ENCODE assay signal across 1 cellular context in the genomic region with DNA sequence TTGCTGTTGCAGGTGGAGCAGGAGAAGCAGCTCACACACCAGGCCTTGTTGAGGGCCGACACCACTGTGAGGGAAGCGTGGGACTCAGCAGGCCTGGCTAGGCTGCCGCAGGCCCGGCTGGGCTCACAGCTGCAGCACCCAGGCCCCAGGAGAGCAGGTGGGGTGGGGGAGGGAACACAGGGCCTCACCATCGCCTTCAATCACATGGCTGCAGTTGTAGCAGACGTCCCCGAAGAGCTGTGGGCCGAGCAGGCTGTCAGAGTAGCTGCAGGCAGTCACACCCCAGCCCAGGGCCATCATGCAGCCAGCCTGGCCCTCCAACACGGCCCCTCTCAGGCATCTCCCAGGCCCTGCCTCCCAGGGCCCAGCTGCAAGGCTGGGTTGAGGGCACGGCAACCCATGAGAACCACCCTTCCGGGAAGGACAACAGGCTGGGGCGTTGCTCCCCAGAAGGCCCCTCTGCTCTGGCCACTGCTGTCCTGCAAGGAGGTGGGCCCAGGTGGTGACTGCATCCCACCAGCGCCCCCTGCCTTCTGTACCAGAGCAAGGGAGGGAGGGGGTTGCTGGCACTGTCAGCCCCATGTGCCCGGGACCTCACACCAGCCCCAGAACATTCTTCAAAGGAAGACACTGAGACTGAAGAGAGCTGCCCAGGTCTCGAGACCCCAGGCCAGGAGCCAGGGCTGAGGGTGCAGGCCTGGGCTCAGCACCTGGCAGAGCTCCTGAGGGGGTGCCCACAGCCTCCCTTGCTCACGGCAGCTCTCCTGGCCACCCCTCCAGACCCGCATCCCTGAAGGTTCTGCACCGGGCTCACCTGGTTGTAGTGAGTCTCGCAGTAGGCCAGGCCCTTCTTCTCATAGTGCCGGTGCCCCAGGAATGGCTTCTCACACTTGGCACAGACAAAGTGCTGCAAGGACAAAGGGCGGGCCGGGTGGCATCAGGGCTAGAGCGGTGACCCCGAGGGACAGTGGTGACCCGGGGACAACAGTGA.
TF ChIP-seq lines count a peak whose summit lies in the region.

No MANE protein-coding gene starts in this region.

TF ChIP-seq in GM12878, 131 proteins besides CTCF, POLR2A, EP300 and RAD21:
- TF ChIP-seq TCF3 (IDR thresholded peaks at IDR 0.05; ENCODE audit: borderline replicate concordance, insufficient read depth, low read depth, low read length) (peak; percentile 89), TBL1XR1 (IDR thresholded peaks at IDR 0.05; ENCODE audit: low read depth, low read length) (no peak), SREBF1 (IDR thresholded peaks at IDR 0.05; ENCODE audit: low read length) (no peak), SRF (IDR thresholded peaks at IDR 0.05; ENCODE audit: low read depth in 2 of 2, low read length in 2 of 2) (no peak), SMC3 (IDR thresholded peaks at IDR 0.05; ENCODE audit: borderline replicate concordance, low read length) (0 out of 2 replicates have a peak, but pooled peaks have one; percentile 8), SPI1 (IDR thresholded peaks at IDR 0.05; ENCODE audit: borderline replicate concordance, insufficient read depth, low read depth, low read length) (no peak), RCOR1 (conservative IDR thresholded peaks at IDR 0.05; ENCODE audit: low read depth, low read length) (no peak), ETV6 (conservative IDR thresholded peaks at IDR 0.05 in 1 of 2, IDR thresholded peaks at IDR 0.05 in 1 of 2; ENCODE audit: borderline replicate concordance in 1 of 2, low read depth in 1 of 2) (no peak), RAD51 (IDR thresholded peaks at IDR 0.05) (no peak), MEF2B (IDR thresholded peaks at IDR 0.05; ENCODE audit: partially characterized antibody, poor library complexity, severe bottlenecking) (no peak), MTA3 (IDR thresholded peaks at IDR 0.05; ENCODE audit: borderline replicate concordance, low read length) (no peak), RB1 (IDR thresholded peaks at IDR 0.05; ENCODE audit: borderline replicate concordance) (no peak), EED (IDR thresholded peaks at IDR 0.05; ENCODE audit: low read depth) (0 out of 2 replicates have a peak, but pooled peaks have one; percentile 7), BACH1 (IDR thresholded peaks at IDR 0.05; ENCODE audit: borderline replicate concordance) (no peak), ZNF274 (IDR thresholded peaks at IDR 0.05; ENCODE audit: insufficient read depth, insufficient read length) (no peak), ZNF217 (IDR thresholded peaks at IDR 0.05) (no peak), CHD2 (IDR thresholded peaks at IDR 0.05; ENCODE audit: borderline replicate concordance, low read depth, low read length) (no peak), CREM (IDR thresholded peaks at IDR 0.05; ENCODE audit: low read depth) (no peak), SMAD1 (IDR thresholded peaks at IDR 0.05; ENCODE audit: low read depth, partially characterized antibody) (no peak), SMARCA5 (IDR thresholded peaks at IDR 0.05) (no peak), MXI1 (IDR thresholded peaks at IDR 0.05; ENCODE audit: low read depth, low read length) (no peak), DPF2 (IDR thresholded peaks at IDR 0.05) (no peak), TCF12 (IDR thresholded peaks at IDR 0.05; ENCODE audit: low read depth, low read length) (peak; percentile 95), SUPT20H (IDR thresholded peaks at IDR 0.05; ENCODE audit: borderline replicate concordance, control insufficient read depth, low read depth, low read length) (no peak), EGR1 (IDR thresholded peaks at IDR 0.05; ENCODE audit: borderline replicate concordance in 1 of 2, low read depth in 2 of 2, low read length in 2 of 2) (no peak), NBN (IDR thresholded peaks at IDR 0.05) (no peak), PAX8 (IDR thresholded peaks at IDR 0.05) (no peak), POU2F2 (IDR thresholded peaks at IDR 0.05; ENCODE audit: borderline replicate concordance, low read depth, low read length) (no peak)
- TF ChIP-seq, protein P1, sequence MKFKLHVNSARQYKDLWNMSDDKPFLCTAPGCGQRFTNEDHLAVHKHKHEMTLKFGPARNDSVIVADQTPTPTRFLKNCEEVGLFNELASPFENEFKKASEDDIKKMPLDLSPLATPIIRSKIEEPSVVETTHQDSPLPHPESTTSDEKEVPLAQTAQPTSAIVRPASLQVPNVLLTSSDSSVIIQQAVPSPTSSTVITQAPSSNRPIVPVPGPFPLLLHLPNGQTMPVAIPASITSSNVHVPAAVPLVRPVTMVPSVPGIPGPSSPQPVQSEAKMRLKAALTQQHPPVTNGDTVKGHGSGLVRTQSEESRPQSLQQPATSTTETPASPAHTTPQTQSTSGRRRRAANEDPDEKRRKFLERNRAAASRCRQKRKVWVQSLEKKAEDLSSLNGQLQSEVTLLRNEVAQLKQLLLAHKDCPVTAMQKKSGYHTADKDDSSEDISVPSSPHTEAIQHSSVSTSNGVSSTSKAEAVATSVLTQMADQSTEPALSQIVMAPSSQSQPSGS (IDR thresholded peaks at IDR 0.05; ENCODE audit: low read length), result no peak
- TF ChIP-seq, protein P2, sequence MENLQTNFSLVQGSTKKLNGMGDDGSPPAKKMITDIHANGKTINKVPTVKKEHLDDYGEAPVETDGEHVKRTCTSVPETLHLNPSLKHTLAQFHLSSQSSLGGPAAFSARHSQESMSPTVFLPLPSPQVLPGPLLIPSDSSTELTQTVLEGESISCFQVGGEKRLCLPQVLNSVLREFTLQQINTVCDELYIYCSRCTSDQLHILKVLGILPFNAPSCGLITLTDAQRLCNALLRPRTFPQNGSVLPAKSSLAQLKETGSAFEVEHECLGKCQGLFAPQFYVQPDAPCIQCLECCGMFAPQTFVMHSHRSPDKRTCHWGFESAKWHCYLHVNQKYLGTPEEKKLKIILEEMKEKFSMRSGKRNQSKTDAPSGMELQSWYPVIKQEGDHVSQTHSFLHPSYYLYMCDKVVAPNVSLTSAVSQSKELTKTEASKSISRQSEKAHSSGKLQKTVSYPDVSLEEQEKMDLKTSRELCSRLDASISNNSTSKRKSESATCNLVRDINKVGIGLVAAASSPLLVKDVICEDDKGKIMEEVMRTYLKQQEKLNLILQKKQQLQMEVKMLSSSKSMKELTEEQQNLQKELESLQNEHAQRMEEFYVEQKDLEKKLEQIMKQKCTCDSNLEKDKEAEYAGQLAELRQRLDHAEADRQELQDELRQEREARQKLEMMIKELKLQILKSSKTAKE (IDR thresholded peaks at IDR 0.05; ENCODE audit: low read depth, poor library complexity, severe bottlenecking), result no peak
- TF ChIP-seq, protein P3, sequence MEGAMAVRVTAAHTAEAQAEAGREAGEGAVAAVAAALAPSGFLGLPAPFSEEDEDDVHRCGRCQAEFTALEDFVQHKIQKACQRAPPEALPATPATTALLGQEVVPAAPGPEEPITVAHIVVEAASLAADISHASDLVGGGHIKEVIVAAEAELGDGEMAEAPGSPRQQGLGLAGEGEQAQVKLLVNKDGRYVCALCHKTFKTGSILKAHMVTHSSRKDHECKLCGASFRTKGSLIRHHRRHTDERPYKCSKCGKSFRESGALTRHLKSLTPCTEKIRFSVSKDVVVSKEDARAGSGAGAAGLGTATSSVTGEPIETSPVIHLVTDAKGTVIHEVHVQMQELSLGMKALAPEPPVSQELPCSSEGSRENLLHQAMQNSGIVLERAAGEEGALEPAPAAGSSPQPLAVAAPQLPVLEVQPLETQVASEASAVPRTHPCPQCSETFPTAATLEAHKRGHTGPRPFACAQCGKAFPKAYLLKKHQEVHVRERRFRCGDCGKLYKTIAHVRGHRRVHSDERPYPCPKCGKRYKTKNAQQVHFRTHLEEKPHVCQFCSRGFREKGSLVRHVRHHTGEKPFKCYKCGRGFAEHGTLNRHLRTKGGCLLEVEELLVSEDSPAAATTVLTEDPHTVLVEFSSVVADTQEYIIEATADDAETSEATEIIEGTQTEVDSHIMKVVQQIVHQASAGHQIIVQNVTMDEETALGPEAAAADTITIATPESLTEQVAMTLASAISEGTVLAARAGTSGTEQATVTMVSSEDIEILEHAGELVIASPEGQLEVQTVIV (IDR thresholded peaks at IDR 0.05; ENCODE audit: borderline replicate concordance, partially characterized antibody), result no peak
- TF ChIP-seq, protein P4, sequence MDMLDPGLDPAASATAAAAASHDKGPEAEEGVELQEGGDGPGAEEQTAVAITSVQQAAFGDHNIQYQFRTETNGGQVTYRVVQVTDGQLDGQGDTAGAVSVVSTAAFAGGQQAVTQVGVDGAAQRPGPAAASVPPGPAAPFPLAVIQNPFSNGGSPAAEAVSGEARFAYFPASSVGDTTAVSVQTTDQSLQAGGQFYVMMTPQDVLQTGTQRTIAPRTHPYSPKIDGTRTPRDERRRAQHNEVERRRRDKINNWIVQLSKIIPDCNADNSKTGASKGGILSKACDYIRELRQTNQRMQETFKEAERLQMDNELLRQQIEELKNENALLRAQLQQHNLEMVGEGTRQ (IDR thresholded peaks at IDR 0.05; ENCODE audit: borderline replicate concordance, low read depth, low read length), result no peak
- TF ChIP-seq, protein P5, sequence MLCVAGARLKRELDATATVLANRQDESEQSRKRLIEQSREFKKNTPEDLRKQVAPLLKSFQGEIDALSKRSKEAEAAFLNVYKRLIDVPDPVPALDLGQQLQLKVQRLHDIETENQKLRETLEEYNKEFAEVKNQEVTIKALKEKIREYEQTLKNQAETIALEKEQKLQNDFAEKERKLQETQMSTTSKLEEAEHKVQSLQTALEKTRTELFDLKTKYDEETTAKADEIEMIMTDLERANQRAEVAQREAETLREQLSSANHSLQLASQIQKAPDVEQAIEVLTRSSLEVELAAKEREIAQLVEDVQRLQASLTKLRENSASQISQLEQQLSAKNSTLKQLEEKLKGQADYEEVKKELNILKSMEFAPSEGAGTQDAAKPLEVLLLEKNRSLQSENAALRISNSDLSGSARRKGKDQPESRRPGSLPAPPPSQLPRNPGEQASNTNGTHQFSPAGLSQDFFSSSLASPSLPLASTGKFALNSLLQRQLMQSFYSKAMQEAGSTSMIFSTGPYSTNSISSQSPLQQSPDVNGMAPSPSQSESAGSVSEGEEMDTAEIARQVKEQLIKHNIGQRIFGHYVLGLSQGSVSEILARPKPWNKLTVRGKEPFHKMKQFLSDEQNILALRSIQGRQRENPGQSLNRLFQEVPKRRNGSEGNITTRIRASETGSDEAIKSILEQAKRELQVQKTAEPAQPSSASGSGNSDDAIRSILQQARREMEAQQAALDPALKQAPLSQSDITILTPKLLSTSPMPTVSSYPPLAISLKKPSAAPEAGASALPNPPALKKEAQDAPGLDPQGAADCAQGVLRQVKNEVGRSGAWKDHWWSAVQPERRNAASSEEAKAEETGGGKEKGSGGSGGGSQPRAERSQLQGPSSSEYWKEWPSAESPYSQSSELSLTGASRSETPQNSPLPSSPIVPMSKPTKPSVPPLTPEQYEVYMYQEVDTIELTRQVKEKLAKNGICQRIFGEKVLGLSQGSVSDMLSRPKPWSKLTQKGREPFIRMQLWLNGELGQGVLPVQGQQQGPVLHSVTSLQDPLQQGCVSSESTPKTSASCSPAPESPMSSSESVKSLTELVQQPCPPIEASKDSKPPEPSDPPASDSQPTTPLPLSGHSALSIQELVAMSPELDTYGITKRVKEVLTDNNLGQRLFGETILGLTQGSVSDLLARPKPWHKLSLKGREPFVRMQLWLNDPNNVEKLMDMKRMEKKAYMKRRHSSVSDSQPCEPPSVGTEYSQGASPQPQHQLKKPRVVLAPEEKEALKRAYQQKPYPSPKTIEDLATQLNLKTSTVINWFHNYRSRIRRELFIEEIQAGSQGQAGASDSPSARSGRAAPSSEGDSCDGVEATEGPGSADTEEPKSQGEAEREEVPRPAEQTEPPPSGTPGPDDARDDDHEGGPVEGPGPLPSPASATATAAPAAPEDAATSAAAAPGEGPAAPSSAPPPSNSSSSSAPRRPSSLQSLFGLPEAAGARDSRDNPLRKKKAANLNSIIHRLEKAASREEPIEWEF (IDR thresholded peaks at IDR 0.05; ENCODE audit: insufficient replicate concordance, low read depth, low read length), result no peak
- TF ChIP-seq, protein P6, sequence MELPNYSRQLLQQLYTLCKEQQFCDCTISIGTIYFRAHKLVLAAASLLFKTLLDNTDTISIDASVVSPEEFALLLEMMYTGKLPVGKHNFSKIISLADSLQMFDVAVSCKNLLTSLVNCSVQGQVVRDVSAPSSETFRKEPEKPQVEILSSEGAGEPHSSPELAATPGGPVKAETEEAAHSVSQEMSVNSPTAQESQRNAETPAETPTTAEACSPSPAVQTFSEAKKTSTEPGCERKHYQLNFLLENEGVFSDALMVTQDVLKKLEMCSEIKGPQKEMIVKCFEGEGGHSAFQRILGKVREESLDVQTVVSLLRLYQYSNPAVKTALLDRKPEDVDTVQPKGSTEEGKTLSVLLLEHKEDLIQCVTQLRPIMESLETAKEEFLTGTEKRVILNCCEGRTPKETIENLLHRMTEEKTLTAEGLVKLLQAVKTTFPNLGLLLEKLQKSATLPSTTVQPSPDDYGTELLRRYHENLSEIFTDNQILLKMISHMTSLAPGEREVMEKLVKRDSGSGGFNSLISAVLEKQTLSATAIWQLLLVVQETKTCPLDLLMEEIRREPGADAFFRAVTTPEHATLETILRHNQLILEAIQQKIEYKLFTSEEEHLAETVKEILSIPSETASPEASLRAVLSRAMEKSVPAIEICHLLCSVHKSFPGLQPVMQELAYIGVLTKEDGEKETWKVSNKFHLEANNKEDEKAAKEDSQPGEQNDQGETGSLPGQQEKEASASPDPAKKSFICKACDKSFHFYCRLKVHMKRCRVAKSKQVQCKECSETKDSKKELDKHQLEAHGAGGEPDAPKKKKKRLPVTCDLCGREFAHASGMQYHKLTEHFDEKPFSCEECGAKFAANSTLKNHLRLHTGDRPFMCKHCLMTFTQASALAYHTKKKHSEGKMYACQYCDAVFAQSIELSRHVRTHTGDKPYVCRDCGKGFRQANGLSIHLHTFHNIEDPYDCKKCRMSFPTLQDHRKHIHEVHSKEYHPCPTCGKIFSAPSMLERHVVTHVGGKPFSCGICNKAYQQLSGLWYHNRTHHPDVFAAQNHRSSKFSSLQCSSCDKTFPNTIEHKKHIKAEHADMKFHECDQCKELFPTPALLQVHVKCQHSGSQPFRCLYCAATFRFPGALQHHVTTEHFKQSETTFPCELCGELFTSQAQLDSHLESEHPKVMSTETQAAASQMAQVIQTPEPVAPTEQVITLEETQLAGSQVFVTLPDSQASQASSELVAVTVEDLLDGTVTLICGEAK (IDR thresholded peaks at IDR 0.05; ENCODE audit: borderline replicate concordance), result no peak
